1 cellular context compared by ENCODE assay signal in the genomic region with DNA sequence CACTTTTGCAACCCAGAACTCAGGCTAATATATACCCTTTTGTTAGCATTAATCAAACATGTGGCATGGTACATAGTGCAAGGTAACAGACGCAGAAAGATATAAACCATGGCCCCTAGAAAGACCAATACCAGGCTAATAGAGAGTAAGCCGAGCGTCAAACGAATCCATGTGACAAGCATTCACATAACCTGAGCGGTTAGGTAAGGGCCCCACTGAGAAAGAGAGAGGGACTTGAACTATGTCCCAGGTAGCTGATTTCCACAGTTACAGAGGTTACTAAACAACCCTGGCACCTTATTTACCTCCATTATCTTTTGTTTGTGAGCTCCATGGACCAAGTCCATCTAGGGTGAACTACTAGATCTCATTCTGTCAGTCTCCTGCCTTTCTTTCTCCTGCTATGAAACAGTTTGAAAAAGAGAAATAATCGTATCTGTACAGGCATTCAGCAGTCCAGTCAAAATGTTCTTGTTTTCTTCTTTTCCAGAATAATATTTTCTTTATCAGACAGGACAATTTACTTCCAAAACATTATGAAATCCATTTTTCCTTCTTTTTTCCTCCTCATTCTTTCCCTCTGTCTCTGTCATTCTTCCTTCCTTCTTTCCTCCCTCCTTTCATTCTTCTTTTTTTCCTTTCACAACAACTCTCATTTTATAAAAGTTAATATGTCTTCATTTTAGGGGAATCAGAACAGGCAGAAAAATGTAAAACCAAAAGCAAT.
TF ChIP-seq lines count a peak whose summit lies in the region.

No MANE protein-coding gene starts in this region.

TF ChIP-seq in HepG2, 621 proteins besides CTCF, POLR2A, EP300 and RAD21 (continued from another document and continues in another):
- TF ChIP-seq SNAPC4 (CRISPR knock-in tag; IDR thresholded peaks at IDR 0.05): peak; percentile 53; the same call in 1 of the 2 replicates
- TF ChIP-seq GTF2F1 (IDR thresholded peaks at IDR 0.05; ENCODE audit: low read length): no peak
- TF ChIP-seq ZBTB3 (CRISPR knock-in tag; IDR thresholded peaks at IDR 0.05; ENCODE audit: borderline replicate concordance, low read depth): no peak
- TF ChIP-seq, protein P1, sequence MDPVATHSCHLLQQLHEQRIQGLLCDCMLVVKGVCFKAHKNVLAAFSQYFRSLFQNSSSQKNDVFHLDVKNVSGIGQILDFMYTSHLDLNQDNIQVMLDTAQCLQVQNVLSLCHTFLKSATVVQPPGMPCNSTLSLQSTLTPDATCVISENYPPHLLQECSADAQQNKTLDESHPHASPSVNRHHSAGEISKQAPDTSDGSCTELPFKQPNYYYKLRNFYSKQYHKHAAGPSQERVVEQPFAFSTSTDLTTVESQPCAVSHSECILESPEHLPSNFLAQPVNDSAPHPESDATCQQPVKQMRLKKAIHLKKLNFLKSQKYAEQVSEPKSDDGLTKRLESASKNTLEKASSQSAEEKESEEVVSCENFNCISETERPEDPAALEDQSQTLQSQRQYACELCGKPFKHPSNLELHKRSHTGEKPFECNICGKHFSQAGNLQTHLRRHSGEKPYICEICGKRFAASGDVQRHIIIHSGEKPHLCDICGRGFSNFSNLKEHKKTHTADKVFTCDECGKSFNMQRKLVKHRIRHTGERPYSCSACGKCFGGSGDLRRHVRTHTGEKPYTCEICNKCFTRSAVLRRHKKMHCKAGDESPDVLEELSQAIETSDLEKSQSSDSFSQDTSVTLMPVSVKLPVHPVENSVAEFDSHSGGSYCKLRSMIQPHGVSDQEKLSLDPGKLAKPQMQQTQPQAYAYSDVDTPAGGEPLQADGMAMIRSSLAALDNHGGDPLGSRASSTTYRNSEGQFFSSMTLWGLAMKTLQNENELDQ (CRISPR knock-in tag; IDR thresholded peaks at IDR 0.05; ENCODE audit: borderline replicate concordance): 0 out of 2 replicates have a peak, but pooled peaks have one; percentile 36
- no peak for TF ChIP-seq ZFP36L2 (CRISPR knock-in tag; IDR thresholded peaks at IDR 0.05)
- no peak for TF ChIP-seq ZBTB38 (CRISPR knock-in tag; IDR thresholded peaks at IDR 0.05)
- TF ChIP-seq, protein P2, sequence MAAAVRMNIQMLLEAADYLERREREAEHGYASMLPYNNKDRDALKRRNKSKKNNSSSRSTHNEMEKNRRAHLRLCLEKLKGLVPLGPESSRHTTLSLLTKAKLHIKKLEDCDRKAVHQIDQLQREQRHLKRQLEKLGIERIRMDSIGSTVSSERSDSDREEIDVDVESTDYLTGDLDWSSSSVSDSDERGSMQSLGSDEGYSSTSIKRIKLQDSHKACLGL (CRISPR knock-in tag; IDR thresholded peaks at IDR 0.05): 0 out of 2 replicates have a peak, but pooled peaks have one; percentile 30
- TF ChIP-seq ADNP (CRISPR knock-in tag; IDR thresholded peaks at IDR 0.05): no peak
- TF ChIP-seq SIX4 (CRISPR knock-in tag; IDR thresholded peaks at IDR 0.05): peak; percentile 76; the same call in 1 of the 2 replicates
- TF ChIP-seq, protein P3, sequence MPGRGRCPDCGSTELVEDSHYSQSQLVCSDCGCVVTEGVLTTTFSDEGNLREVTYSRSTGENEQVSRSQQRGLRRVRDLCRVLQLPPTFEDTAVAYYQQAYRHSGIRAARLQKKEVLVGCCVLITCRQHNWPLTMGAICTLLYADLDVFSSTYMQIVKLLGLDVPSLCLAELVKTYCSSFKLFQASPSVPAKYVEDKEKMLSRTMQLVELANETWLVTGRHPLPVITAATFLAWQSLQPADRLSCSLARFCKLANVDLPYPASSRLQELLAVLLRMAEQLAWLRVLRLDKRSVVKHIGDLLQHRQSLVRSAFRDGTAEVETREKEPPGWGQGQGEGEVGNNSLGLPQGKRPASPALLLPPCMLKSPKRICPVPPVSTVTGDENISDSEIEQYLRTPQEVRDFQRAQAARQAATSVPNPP (CRISPR knock-in tag; IDR thresholded peaks at IDR 0.05): no peak; the same call in 1 of the 2 replicates
- peak; percentile 54; the same call in 1 of the 2 replicates for TF ChIP-seq GFI1 (CRISPR knock-in tag; IDR thresholded peaks at IDR 0.05; ENCODE audit: borderline replicate concordance)
- peak; percentile 58; the same call in 1 of the 2 replicates for TF ChIP-seq SPEN (CRISPR knock-in tag; IDR thresholded peaks at IDR 0.05; ENCODE audit: low read depth)
- TF ChIP-seq, protein P4, sequence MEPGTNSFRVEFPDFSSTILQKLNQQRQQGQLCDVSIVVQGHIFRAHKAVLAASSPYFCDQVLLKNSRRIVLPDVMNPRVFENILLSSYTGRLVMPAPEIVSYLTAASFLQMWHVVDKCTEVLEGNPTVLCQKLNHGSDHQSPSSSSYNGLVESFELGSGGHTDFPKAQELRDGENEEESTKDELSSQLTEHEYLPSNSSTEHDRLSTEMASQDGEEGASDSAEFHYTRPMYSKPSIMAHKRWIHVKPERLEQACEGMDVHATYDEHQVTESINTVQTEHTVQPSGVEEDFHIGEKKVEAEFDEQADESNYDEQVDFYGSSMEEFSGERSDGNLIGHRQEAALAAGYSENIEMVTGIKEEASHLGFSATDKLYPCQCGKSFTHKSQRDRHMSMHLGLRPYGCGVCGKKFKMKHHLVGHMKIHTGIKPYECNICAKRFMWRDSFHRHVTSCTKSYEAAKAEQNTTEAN (CRISPR knock-in tag; conservative IDR thresholded peaks at IDR 0.05): peak; percentile 74; the same call in 1 of the 2 replicates
- TF ChIP-seq ZNF292 (CRISPR knock-in tag; IDR thresholded peaks at IDR 0.05; ENCODE audit: borderline replicate concordance, low read depth): peak; percentile 84; the same call in 1 of the 2 replicates
- peak; percentile 59; the same call in 1 of the 2 replicates for TF ChIP-seq KLF6 (CRISPR knock-in tag; IDR thresholded peaks at IDR 0.05)
- no peak for TF ChIP-seq BORCS8-MEF2B (CRISPR knock-in tag; IDR thresholded peaks at IDR 0.05)
- TF ChIP-seq LCORL (IDR thresholded peaks at IDR 0.05): no peak
- TF ChIP-seq LCORL (CRISPR knock-in tag; IDR thresholded peaks at IDR 0.05): peak; percentile 80
- TF ChIP-seq, protein P5, sequence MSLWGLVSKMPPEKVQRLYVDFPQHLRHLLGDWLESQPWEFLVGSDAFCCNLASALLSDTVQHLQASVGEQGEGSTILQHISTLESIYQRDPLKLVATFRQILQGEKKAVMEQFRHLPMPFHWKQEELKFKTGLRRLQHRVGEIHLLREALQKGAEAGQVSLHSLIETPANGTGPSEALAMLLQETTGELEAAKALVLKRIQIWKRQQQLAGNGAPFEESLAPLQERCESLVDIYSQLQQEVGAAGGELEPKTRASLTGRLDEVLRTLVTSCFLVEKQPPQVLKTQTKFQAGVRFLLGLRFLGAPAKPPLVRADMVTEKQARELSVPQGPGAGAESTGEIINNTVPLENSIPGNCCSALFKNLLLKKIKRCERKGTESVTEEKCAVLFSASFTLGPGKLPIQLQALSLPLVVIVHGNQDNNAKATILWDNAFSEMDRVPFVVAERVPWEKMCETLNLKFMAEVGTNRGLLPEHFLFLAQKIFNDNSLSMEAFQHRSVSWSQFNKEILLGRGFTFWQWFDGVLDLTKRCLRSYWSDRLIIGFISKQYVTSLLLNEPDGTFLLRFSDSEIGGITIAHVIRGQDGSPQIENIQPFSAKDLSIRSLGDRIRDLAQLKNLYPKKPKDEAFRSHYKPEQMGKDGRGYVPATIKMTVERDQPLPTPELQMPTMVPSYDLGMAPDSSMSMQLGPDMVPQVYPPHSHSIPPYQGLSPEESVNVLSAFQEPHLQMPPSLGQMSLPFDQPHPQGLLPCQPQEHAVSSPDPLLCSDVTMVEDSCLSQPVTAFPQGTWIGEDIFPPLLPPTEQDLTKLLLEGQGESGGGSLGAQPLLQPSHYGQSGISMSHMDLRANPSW (CRISPR knock-in tag; IDR thresholded peaks at IDR 0.05; ENCODE audit: borderline replicate concordance): peak; percentile 62; the same call in 1 of the 2 replicates
- TF ChIP-seq, protein P6, sequence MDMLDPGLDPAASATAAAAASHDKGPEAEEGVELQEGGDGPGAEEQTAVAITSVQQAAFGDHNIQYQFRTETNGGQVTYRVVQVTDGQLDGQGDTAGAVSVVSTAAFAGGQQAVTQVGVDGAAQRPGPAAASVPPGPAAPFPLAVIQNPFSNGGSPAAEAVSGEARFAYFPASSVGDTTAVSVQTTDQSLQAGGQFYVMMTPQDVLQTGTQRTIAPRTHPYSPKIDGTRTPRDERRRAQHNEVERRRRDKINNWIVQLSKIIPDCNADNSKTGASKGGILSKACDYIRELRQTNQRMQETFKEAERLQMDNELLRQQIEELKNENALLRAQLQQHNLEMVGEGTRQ (IDR thresholded peaks at IDR 0.05; ENCODE audit: low read depth, low read length): no peak
- TF ChIP-seq, protein P6 (CRISPR knock-in tag; IDR thresholded peaks at IDR 0.05; ENCODE audit: borderline replicate concordance): peak; percentile 27; the same call in 1 of the 2 replicates
- no peak for TF ChIP-seq HCFC1 (IDR thresholded peaks at IDR 0.05; ENCODE audit: low read depth, low read length)
- TF ChIP-seq ZNF337 (CRISPR knock-in tag; IDR thresholded peaks at IDR 0.05; ENCODE audit: borderline replicate concordance, low read depth): peak; percentile 55; the same call in 1 of the 2 replicates
- TF ChIP-seq ATF1 (CRISPR knock-in tag; IDR thresholded peaks at IDR 0.05): peak; percentile 64
- TF ChIP-seq ZNF232 (CRISPR knock-in tag; IDR thresholded peaks at IDR 0.05; ENCODE audit: borderline replicate concordance): peak; percentile 84; the same call in 1 of the 2 replicates
- TF ChIP-seq TCF12 (IDR thresholded peaks at IDR 0.05): no peak
- TF ChIP-seq TCF12 (CRISPR knock-in tag; IDR thresholded peaks at IDR 0.05): peak; percentile 89
- TF ChIP-seq AKNA (CRISPR knock-in tag; IDR thresholded peaks at IDR 0.05; ENCODE audit: borderline replicate concordance): no peak
